In genomic region chr21:42125571-42126544, GRCh38 we compare ENCODE assay signal across 10 cellular contexts. TPM values are rescaled to one million over a fixed set of nuclear protein-coding genes. Genes with fewer than 3 reads are reported as not detected.
DNase-seq lines count a peak whose midpoint lies in the region; ATAC-seq, FAIRE-seq and TF ChIP-seq lines count a peak whose summit lies in the region.
"Had no signal": no experiment of that assay in that cellular context is flagged by ENCODE, and none has a peak within 500 bp of the region (broad histone marks: within the 10 kb centered on the region; RNA-seq: fewer than 3 reads in every experiment).

No MANE protein-coding gene starts in this region.

- DNase-seq in GDM1 (lab: John Stamatoyannopoulos, UW) = peak; percentile 25
- peak; percentile 72 for DNase-seq in MV-4-11 (lab: John Stamatoyannopoulos, UW)
- no peak for DNase-seq in GM12878 (ENCODE audit: low read depth, low spot score)
- DNase-seq in neuronal stem cell (ENCODE audit: low spot score) = no peak
- DNase-seq in GF-D8 (lab: John Stamatoyannopoulos, UW) = no peak
- no peak for DNase-seq in hippocampal formation (lab: John Stamatoyannopoulos, UW)
- DNase-seq: SW 1271 had no signal

- H3K14ac ChIP-seq in neuronal stem cell (ENCODE audit: low read length) = no peak overlapping the region

- RAD21 ChIA-PET in GM12878 (lab: Charles Lee; ENCODE audit: unreplicated experiment) = no interaction called here

- peak overlapping the region; percentile 46 for H3K23ac ChIP-seq in neuronal stem cell (ENCODE audit: low read depth, low read length, poor library complexity)

- H3K4ac ChIP-seq in neuronal stem cell (ENCODE audit: low read length) = no peak overlapping the region

- H2AK5ac ChIP-seq in neuronal stem cell (ENCODE audit: low read depth, low read length) = peak overlapping the region; percentile 85

- no peak overlapping the region for H3K4me2 ChIP-seq in GM12878 (ENCODE audit: control insufficient read depth, insufficient read depth)
- H3K4me2 ChIP-seq in neuronal stem cell (ENCODE audit: insufficient read depth, low read length, poor library complexity, severe bottlenecking) = no peak overlapping the region

- 22% methylated on average over 29 of the region's 29 CpGs for WGBS in GM12878 (ENCODE audit: insufficient coverage, insufficient replicate concordance, low lambda C conversion rate, missing lambda C conversion rate)
- no CpG with 5 or more reads among the region's 29 CpGs for WGBS in neuronal stem cell (ENCODE audit: extremely low coverage in 2 of 2, insufficient read length in 2 of 2, insufficient replicate concordance in 1 of 2), 2 donors

- CTCF ChIA-PET in GM12878 (lab: Yijun Ruan, JAX) = interaction anchor here (0.7 to 2.0 kb wide), 6 partner anchors 10 to 514 kb away, joined by 3 to 8 read pairs (median 4); no protein-coding TSS in a partner anchor

- intact Hi-C loops in GM12878 (cut with micrococcal nuclease; ENCODE audit: unreplicated experiment) = no loop called here

- H2BK5ac ChIP-seq in neuronal stem cell (ENCODE audit: low read length) = no peak overlapping the region

- no peaks in the 10 kb centered on the region for H3K79me2 ChIP-seq in GM12878 (ENCODE audit: control insufficient read depth, insufficient read depth, low read length)

- no peaks in the 10 kb centered on the region for H3K79me1 ChIP-seq in neuronal stem cell (ENCODE audit: low read depth, low read length)

- POLR2A ChIA-PET in GM12878 (lab: Charles Lee) = no interaction called here

- H3K27ac ChIP-seq in GM12878 (ENCODE audit: control insufficient read depth, insufficient read depth) (no peak overlapping the region), neuronal stem cell (replicated peaks; ENCODE audit: low read length) (no peak overlapping the region)
- H3K27ac ChIP-seq: coronary artery had no signal

- H3K9me3 ChIP-seq in GM12878 (replicated peaks; ENCODE audit: control insufficient read depth, insufficient read depth, low read length) = no peaks in the 10 kb centered on the region
- H3K9me3 ChIP-seq in neuronal stem cell (replicated peaks in 1 of 2; ENCODE audit: control insufficient read depth in 2 of 2, insufficient read depth in 1 of 2, low read depth in 1 of 2, low read length in 2 of 2) = no peaks in the 10 kb centered on the region

- H3K27me3 ChIP-seq in GM12878 (replicated peaks in 1 of 2; ENCODE audit: control insufficient read depth in 2 of 2, insufficient read depth in 2 of 2, low read length in 1 of 2) (no peaks in the 10 kb centered on the region), neuronal stem cell (ENCODE audit: control insufficient read depth in 3 of 3, insufficient read depth in 3 of 3, low read depth in 1 of 3, low read length in 3 of 3) (no peaks in the 10 kb centered on the region)

- TF ChIP-seq RAD21 in GM12878 (IDR thresholded peaks at IDR 0.05; ENCODE audit: insufficient read depth, low read depth, low read length) = no peak

- ATAC-seq in GM12878 (peak; percentile 45), GM21526 (IDR thresholded peaks at IDR 0.05; ENCODE audit: low FRiP score, unreplicated experiment) (no peak), HG03442 (IDR thresholded peaks at IDR 0.05; ENCODE audit: unreplicated experiment) (no peak)

- H2BK12ac ChIP-seq in neuronal stem cell (ENCODE audit: low read length) = no peak overlapping the region

- no peak overlapping the region for H4K91ac ChIP-seq in neuronal stem cell (ENCODE audit: low read depth, low read length, poor library complexity)

- H2BK120ac ChIP-seq in neuronal stem cell (ENCODE audit: low read depth, low read length) = no peak overlapping the region

- H4K20me1 ChIP-seq in GM12878 (ENCODE audit: control insufficient read depth, insufficient read depth) = no peaks in the 10 kb centered on the region

- in situ Hi-C loops in GM12878 (cut with MboI) = loop anchor here (5.0 kb wide), 1 partner anchor 51 kb away; no protein-coding TSS in a partner anchor

- no peak for TF ChIP-seq POLR2A in GM12878 (IDR thresholded peaks at IDR 0.05; ENCODE audit: low read depth, low read length)

- BruUV-seq in GM12878 (replicated peaks; lab: Mats Ljungman, UMichigan) = no TSS peak

- H4K8ac ChIP-seq in neuronal stem cell (ENCODE audit: low read depth, low read length) = no peak overlapping the region

- SMC1A ChIA-PET in GM12878 (lab: Charles Lee; ENCODE audit: uncharacterized antibody, unreplicated experiment) = interaction anchor here (1.1 to 2.0 kb wide), 4 partner anchors 13 to 309 kb away, joined by 3 to 6 read pairs (median 4); no protein-coding TSS in a partner anchor

- H3K4me1 ChIP-seq in GM12878 (ENCODE audit: control insufficient read depth, insufficient read depth, low read length) (peaks cover 15% of the 10 kb centered on the region), neuronal stem cell (ENCODE audit: control insufficient read depth in 2 of 2, insufficient read depth in 1 of 2, low read depth in 1 of 2, low read length in 2 of 2) (peaks cover 0 to 2% of the 10 kb centered on the region in 2 donors)

- H3K9ac ChIP-seq in GM12878 (ENCODE audit: control insufficient read depth, insufficient read depth, low read length) (no peak overlapping the region), neuronal stem cell (ENCODE audit: low read depth, low read length, poor library complexity) (peak overlapping the region; percentile 34)

- peak overlapping the region; percentile 65 for H3K18ac ChIP-seq in neuronal stem cell (ENCODE audit: low read length)

- no peak for FAIRE-seq in GM12878 (lab: Jason Lieb, UNC)

- no peaks in the 10 kb centered on the region for H3K36me3 ChIP-seq in GM12878 (ENCODE audit: control insufficient read depth in 2 of 2, insufficient read depth in 2 of 2, low read length in 1 of 2)
- H3K36me3 ChIP-seq in neuronal stem cell (replicated peaks in 1 of 2; ENCODE audit: control insufficient read depth in 2 of 2, insufficient read depth in 2 of 2, low read length in 2 of 2) = no peaks in the 10 kb centered on the region

- TF ChIP-seq EP300 in GM12878 (IDR thresholded peaks at IDR 0.05; ENCODE audit: borderline replicate concordance in 1 of 2, control insufficient read depth in 1 of 2, low read depth in 2 of 2, low read length in 2 of 2) = no peak

- TF ChIP-seq CTCF in GM12878 (IDR thresholded peaks at IDR 0.05 in 2 of 3, conservative IDR thresholded peaks at IDR 0.05 in 1 of 3; ENCODE audit: control insufficient read depth in 2 of 3, extremely low read depth in 1 of 3, insufficient read depth in 1 of 3, low read depth in 3 of 3, low read length in 3 of 3) = no peak

- H2BK15ac ChIP-seq in neuronal stem cell (ENCODE audit: low read length) = peak overlapping the region; percentile 55

- H2AFZ ChIP-seq in GM12878 (ENCODE audit: control insufficient read depth, low read depth, low read length) = no peak overlapping the region
- no peak overlapping the region for H2AFZ ChIP-seq in neuronal stem cell (ENCODE audit: low read length)

- H3K4me3 ChIP-seq in GM12878 (no peak overlapping the region), neuronal stem cell (ENCODE audit: low read length in 2 of 2) (no peak overlapping the region)
- H3K4me3 ChIP-seq: coronary artery had no signal

TF ChIP-seq in GM12878, 131 proteins besides CTCF, POLR2A, EP300 and RAD21 (continues in another document):
- TF ChIP-seq USF1 (IDR thresholded peaks at IDR 0.05; ENCODE audit: borderline replicate concordance, extremely low read length, insufficient read depth, low read depth, low read length) = no peak
- TF ChIP-seq RELB (IDR thresholded peaks at IDR 0.05; ENCODE audit: low read depth) = no peak
- no peak for TF ChIP-seq TCF7 (IDR thresholded peaks at IDR 0.05; ENCODE audit: borderline replicate concordance)
- no peak for TF ChIP-seq JUNB (IDR thresholded peaks at IDR 0.05)

RNA-seq across cellular contexts. Expression of gene UMODL1, which starts 54.7 kb away (rescaled TPM):
- total RNA-seq in GM12878 (2013; cell fraction: nucleolus; rRNA removed) = 0.51 and 0.65 TPM in 2 replicates
- total RNA-seq in GM12878 (2014; rRNA removed) (0.11 TPM in 1 of 2 replicates, not detected in the other), GM12878 (2014; rRNA removed; fragmentation: Illumina TruSeq; extraction: Trizol) (not detected in 2 replicates), GM12878 (2021) (0.05 TPM in 1 of 2 replicates, not detected in the other)
- not detected for polyA plus RNA-seq in GM12878 (2011; ENCODE audit: low read depth)
- polyA plus RNA-seq in GM12878 (2011; rRNA removed) (0.03 and 0.10 TPM in 2 replicates), GM12878 (2014; fragmentation: Illumina TruSeq; extraction: Trizol) (0.01 TPM in 1 of 2 replicates, not detected in the other), GM12878 (2014; fragmentation: Nextera tagmentation; extraction: Ambion mirVana) (not detected), GM12878 (2014; rRNA removed) (0.03 TPM in 1 of 2 replicates, not detected in the other), GM12878 (2016; fragmentation: Nextera tagmentation; extraction: Ambion mirVana) (not detected)
- 0.01 and 0.08 TPM in 2 replicates for polyA plus RNA-seq in GM12878 (2011; cell fraction: cytosol; rRNA removed)
- 0.09 and 0.13 TPM in 2 replicates for polyA plus RNA-seq in GM12878 (2011; cell fraction: nucleus; rRNA removed)
- 0.11 TPM in 1 of 2 replicates, not detected in the other for polyA plus RNA-seq in GM12878 (2012)
- polyA minus RNA-seq in GM12878 (2011; rRNA and poly(A)+ RNA removed) = not detected in 2 replicates
- polyA minus RNA-seq in GM12878 (2011; cell fraction: cytosol; rRNA and poly(A)+ RNA removed) = not detected in 2 replicates
- polyA minus RNA-seq in GM12878 (2011; cell fraction: nucleus; rRNA and poly(A)+ RNA removed) = not detected in 2 replicates
- not detected for polyA plus RNA-seq in neuronal stem cell (2013, experiment 1 of 2)
- not detected for polyA plus RNA-seq in neuronal stem cell (2013, experiment 2 of 2)

Comparison
In these comparisons a context has a peak if more than half of its experiments do, and no peak if none do; other contexts are left out.
1. DNase-seq: peak in GDM1 (single experiment) and MV-4-11 (single experiment); none in GM12878 (single experiment), neuronal stem cell (single experiment), GF-D8 (single experiment) and hippocampal formation (0 of 2).